In genomic region chr2:147182260-147182659, GRCh38 we compare ENCODE assay signal across 9 cellular contexts.
A peak's percentile ranks its signal among the peaks of the same experiment; 100 is the strongest.
DNase-seq lines count a peak whose midpoint lies in the region; ATAC-seq and TF ChIP-seq lines count a peak whose summit lies in the region.
"Had no signal": no experiment of that assay in that cellular context is flagged by ENCODE, and none has a peak within 500 bp of the region (broad histone marks: within the 10 kb centered on the region; RNA-seq: fewer than 3 reads in every experiment).

No MANE protein-coding gene starts in this region.

- no peak for TF ChIP-seq CTCF in mucosa of descending colon (IDR thresholded peaks at IDR 0.05)
- TF ChIP-seq CTCF in right lobe of liver (IDR thresholded peaks at IDR 0.05), result no peak
- TF ChIP-seq CTCF in BE2C (IDR thresholded peaks at IDR 0.05; ENCODE audit: low read depth, low read length), result no peak

- H3K4me3 ChIP-seq in mucosa of descending colon (no peak overlapping the region), right lobe of liver (no peak overlapping the region), BE2C (ENCODE audit: low read depth, low read length) (no peak overlapping the region)
- H3K4me3 ChIP-seq: cardiac muscle cell had no signal

- H3K36me3 ChIP-seq in mucosa of descending colon (ENCODE audit: low read depth), result no peaks in the 10 kb centered on the region
- H3K36me3 ChIP-seq in right lobe of liver, result no peaks in the 10 kb centered on the region
- no peaks in the 10 kb centered on the region for H3K36me3 ChIP-seq in BE2C
- H3K36me3 ChIP-seq: cardiac muscle cell had no signal

- peak; percentile 32 for DNase-seq in activated CD4-positive, CD25-positive, alpha-beta regulatory T cell treated with anti-CD3 and anti-CD28 coated beads, Interleukin-2, amount 50 U/mL, for 72 hours
- peak in 1 of 3 donors; percentile 31 for DNase-seq in mucosa of descending colon
- no peak for DNase-seq in ureter (ENCODE audit: low spot score)
- DNase-seq in right lobe of liver, result no peak
- no peak for DNase-seq in BE2C
- no peak for DNase-seq in NCI-H187 (lab: John Stamatoyannopoulos, UW)

- H3K27ac ChIP-seq in right lobe of liver, result no peak overlapping the region
- H3K27ac ChIP-seq: cardiac muscle cell had no signal

- ATAC-seq in GM18861 (IDR thresholded peaks at IDR 0.05; ENCODE audit: unreplicated experiment) (peak; percentile 67), HG02870 (IDR thresholded peaks at IDR 0.05; ENCODE audit: unreplicated experiment) (peak; percentile 65), mucosa of descending colon (peak; percentile 89), right lobe of liver (no peak)

- no peak for TF ChIP-seq POLR2A in right lobe of liver (IDR thresholded peaks at IDR 0.05)

- intact Hi-C loops in mucosa of descending colon (cut with DNase I, micrococcal nuclease), result no loop called here
- intact Hi-C loops in right lobe of liver (cut with DNase I), result no loop called here

- no peaks in the 10 kb centered on the region for H3K9me3 ChIP-seq in mucosa of descending colon
- H3K9me3 ChIP-seq in right lobe of liver, result no peaks in the 10 kb centered on the region
- H3K9me3 ChIP-seq in BE2C, result no peaks in the 10 kb centered on the region

- H3K4me1 ChIP-seq in mucosa of descending colon (ENCODE audit: low read depth) (no peaks in the 10 kb centered on the region), right lobe of liver (no peaks in the 10 kb centered on the region), BE2C (no peaks in the 10 kb centered on the region)

- H3K27me3 ChIP-seq in right lobe of liver, result no peaks in the 10 kb centered on the region
- H3K27me3 ChIP-seq in BE2C, result no peaks in the 10 kb centered on the region
- H3K27me3 ChIP-seq: cardiac muscle cell had no signal

- 45% methylated on average over 4 of the region's 4 CpGs for WGBS in right lobe of liver (ENCODE audit: insufficient coverage, low coverage, low lambda C conversion rate, missing lambda C conversion rate)

Comparison
In these comparisons a context has a peak if more than half of its experiments do, and no peak if none do; other contexts are left out.
1. ATAC-seq: peak in GM18861 (single experiment), HG02870 (single experiment) and mucosa of descending colon (single experiment); none in right lobe of liver (0 of 4).